10 cellular contexts compared by ENCODE assay signal in the genomic region with DNA sequence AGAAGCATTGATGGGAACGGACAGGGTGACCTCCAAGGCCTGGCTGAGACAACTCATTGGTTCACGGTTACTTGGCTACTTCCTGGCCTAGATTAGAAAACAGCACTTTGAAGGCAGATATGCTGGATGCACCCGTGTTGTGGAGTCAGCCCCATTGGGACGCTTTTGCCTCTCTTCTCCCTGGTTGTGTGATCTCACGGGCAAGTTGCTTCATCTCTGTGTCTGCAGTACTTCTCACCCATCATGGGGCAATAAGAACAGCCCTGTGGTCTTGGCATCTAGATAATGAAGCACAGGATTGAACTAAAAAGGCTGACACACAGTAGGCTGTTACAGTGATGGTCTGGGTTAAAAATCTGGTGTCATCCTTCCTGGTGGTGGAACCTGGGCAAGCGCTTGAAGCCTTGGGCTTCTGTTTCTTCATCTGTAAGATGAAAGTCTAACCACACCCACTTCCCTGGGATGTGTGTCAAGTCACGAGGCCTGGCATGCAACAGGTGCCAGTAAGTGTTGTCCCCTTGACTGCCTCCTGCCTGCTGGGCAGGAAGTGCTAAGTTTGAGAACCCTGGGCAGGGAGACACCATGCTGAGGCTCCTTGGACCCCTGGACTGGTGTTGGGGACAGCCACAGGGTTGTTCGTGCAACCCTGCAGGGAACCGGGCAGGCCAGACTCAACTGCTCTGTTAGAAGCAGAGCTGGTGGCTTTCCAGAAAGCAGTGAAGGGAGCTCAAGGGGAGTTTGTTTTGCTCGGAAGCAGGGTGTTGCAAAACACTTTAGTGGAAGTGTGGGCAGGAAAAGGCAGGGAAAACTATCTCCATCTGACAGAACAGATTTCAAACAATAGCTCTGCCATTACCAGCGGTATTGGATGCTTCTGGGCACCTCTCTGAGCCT. TPM values are rescaled to one million over a fixed set of nuclear protein-coding genes. Genes with fewer than 3 reads are reported as not detected.
DNase-seq lines count a peak whose midpoint lies in the region; ATAC-seq and FAIRE-seq lines count a peak whose summit lies in the region.
"Had no signal": no experiment of that assay in that cellular context is flagged by ENCODE, and none has a peak within 500 bp of the region (broad histone marks: within the 10 kb centered on the region; RNA-seq: fewer than 3 reads in every experiment).

No MANE protein-coding gene starts in this region.

- H3K4me3 ChIP-seq in effector memory CD4-positive, alpha-beta T cell (ENCODE audit: insufficient read depth, low read depth, low read length, poor library complexity, severe bottlenecking), result no peak overlapping the region
- no peak overlapping the region for H3K4me3 ChIP-seq in small intestine (ENCODE audit: low read depth in 1 of 2, low read length in 2 of 2)

- H3K36me3 ChIP-seq in effector memory CD4-positive, alpha-beta T cell (ENCODE audit: control insufficient read depth, insufficient read depth, low read length), result no peaks in the 10 kb centered on the region
- no peaks in the 10 kb centered on the region for H3K36me3 ChIP-seq in small intestine (ENCODE audit: control insufficient read depth in 2 of 2, insufficient read depth in 2 of 2, low read length in 2 of 2)

- peak overlapping the region; percentile 61 for H3K27ac ChIP-seq in effector memory CD4-positive, alpha-beta T cell (ENCODE audit: insufficient read depth, low read length, poor library complexity, severe bottlenecking)
- H3K27ac ChIP-seq in small intestine (ENCODE audit: low read depth in 1 of 2, low read length in 1 of 2), result peak overlapping the region in 1 of 2 donors; percentile 74

- peak overlapping the region; percentile 57 to 73 (median 60) for H3K4me3 Mint-ChIP-seq in T-cell

- peak; percentile 65 for DNase-seq in SIG-M5 treated with dmso at 0.1 percent for 504 hours (lab: John Stamatoyannopoulos, UW; ENCODE audit: unreplicated experiment)
- DNase-seq in SIG-M5 (lab: John Stamatoyannopoulos, UW), result no peak
- DNase-seq in T-cell, result peak in 32 of 34 experiments; percentile 33 to 72 (median 52)
- DNase-seq in effector memory CD4-positive, alpha-beta T cell, result peak in 2 of 3 donors; percentile 42 to 49
- DNase-seq in small intestine, result peak; percentile 97
- DNase-seq in COLO829 (ENCODE audit: low spot score), result no peak
- DNase-seq in epidermal melanocyte (ENCODE audit: insufficient read length, low spot score), result no peak
- DNase-seq: ACHN, NCI-H446 treated with DMSO at 0.1 percent for 48 hours had no signal

- WGBS in small intestine, 3 donors, result 37 to 61% (median 51%) methylated on average over 11 of the region's 11 CpGs

- no peaks in the 10 kb centered on the region for H3K27me3 Mint-ChIP-seq in T-cell

- peak overlapping the region; percentile 90 to 95 for H3K27ac Mint-ChIP-seq in T-cell

- H3K27me3 ChIP-seq in effector memory CD4-positive, alpha-beta T cell (replicated peaks; ENCODE audit: control insufficient read depth, insufficient read depth, low read length, poor library complexity, severe bottlenecking), result no peaks in the 10 kb centered on the region
- no peaks in the 10 kb centered on the region for H3K27me3 ChIP-seq in small intestine (ENCODE audit: control insufficient read depth in 2 of 2, insufficient read depth in 2 of 2, low read length in 2 of 2)

- no peak for FAIRE-seq in small intestine (lab: Jason Lieb, UNC)

- H3K4me1 Mint-ChIP-seq in T-cell, result peaks cover 53 to 67% (median 57%) of the 10 kb centered on the region in 3 donors

- H3K9me3 ChIP-seq in effector memory CD4-positive, alpha-beta T cell (ENCODE audit: control insufficient read depth, low read length), result no peaks in the 10 kb centered on the region
- H3K9me3 ChIP-seq in small intestine (ENCODE audit: control insufficient read depth, low read depth), result no peaks in the 10 kb centered on the region

- peaks cover 38% of the 10 kb centered on the region for H3K4me1 ChIP-seq in effector memory CD4-positive, alpha-beta T cell (ENCODE audit: control insufficient read depth, insufficient read depth, low read length, poor library complexity, severe bottlenecking)
- H3K4me1 ChIP-seq in small intestine (ENCODE audit: control insufficient read depth in 2 of 2, insufficient read depth in 1 of 2, low read depth in 1 of 2, low read length in 1 of 2), result peaks cover 2 to 3% of the 10 kb centered on the region in 2 donors

- POLR2A ChIA-PET in T-cell (lab: Charles Lee), result no interaction called here

- no peaks in the 10 kb centered on the region for H3K9me3 Mint-ChIP-seq in T-cell

- no peaks in the 10 kb centered on the region for H3K36me3 Mint-ChIP-seq in T-cell

- CTCF ChIA-PET in T-cell (lab: Charles Lee), result interaction anchor here (0.5 to 1.5 kb wide), 9 partner anchors 10 to 234 kb away, joined by 3 to 5 read pairs (median 3); no protein-coding TSS in a partner anchor

- ATAC-seq in T-cell (replicated peaks in 1 of 4) (peak; percentile 35 to 42 (median 41)), HG03045 (IDR thresholded peaks at IDR 0.05; ENCODE audit: unreplicated experiment) (no peak)

RNA-seq across cellular contexts. Expression of a gene that starts 6.0 kb away (rescaled TPM):
- total RNA-seq in T-cell, result 10 to 100 TPM; 36.9 to 61.3 (median 57.1) TPM
- polyA plus RNA-seq in small intestine, result 10 to 100 TPM; 49.7 to 98.2 (median 97.8) TPM

RNA-seq across cellular contexts. Expression of a gene that starts 25.3 kb away (rescaled TPM):
- 10 to 100 TPM in 2 of 5 donors, 1 to 10 TPM in 3; 7.2 to 11.1 (median 9.6) TPM for total RNA-seq in T-cell
- 1 to 10 TPM; 2.4 to 2.9 (median 2.8) TPM for polyA plus RNA-seq in small intestine

Comparison
In these comparisons a context has a peak if more than half of its experiments do, and no peak if none do; other contexts are left out.
1. DNase-seq: peak in SIG-M5 treated with dmso at 0.1 percent for 504 hours (single experiment), T-cell (32 of 34), effector memory CD4-positive, alpha-beta T cell (2 of 3) and small intestine (single experiment); none in SIG-M5 (single experiment), COLO829 (single experiment) and epidermal melanocyte (single experiment).